ENCODE assay signal across 17 cellular contexts in genomic region chr3:108487439-108487838, GRCh38. TPM values are rescaled to one million over a fixed set of nuclear protein-coding genes. Genes with fewer than 3 reads are reported as not detected.
"Had no signal": no experiment of that assay in that cellular context is flagged by ENCODE, and none has a peak within 500 bp of the region (broad histone marks: within the 10 kb centered on the region; RNA-seq: fewer than 3 reads in every experiment).

No MANE protein-coding gene starts in this region.

- H3K27ac Mint-ChIP-seq: activated naive CD8-positive, alpha-beta T cell treated with anti-CD3 and anti-CD28 coated beads, Interleukin-2, amount 50 U/mL, for 24 hours; activated T-helper 17 cell treated with anti-CD3 and anti-CD28 coated beads, Interleukin-2, amount 50 U/mL, for 72 hours; progenitor cell of endocrine pancreas; stimulated activated naive CD8-positive, alpha-beta T cell treated with anti-CD3 and anti-CD28 coated beads, Interleukin-15, amount 100 ng/mL, for 72 hours had no signal

- H3K4me3 ChIP-seq: ascending aorta, colonic mucosa, esophagus muscularis mucosa, mucosa of descending colon, upper lobe of right lung had no signal

- H3K27ac ChIP-seq: ascending aorta, colonic mucosa, esophagus muscularis mucosa, upper lobe of right lung, VCaP had no signal

- H3K36me3 ChIP-seq: ascending aorta, colonic mucosa, esophagus muscularis mucosa, right atrium auricular region, upper lobe of right lung had no signal

- H3K27me3 ChIP-seq: ascending aorta, colonic mucosa, esophagus muscularis mucosa, right atrium auricular region, upper lobe of right lung had no signal

- H3K36me3 Mint-ChIP-seq: naive thymus-derived CD8-positive, alpha-beta T cell had no signal

- H3K4me3 Mint-ChIP-seq: activated naive CD8-positive, alpha-beta T cell treated with anti-CD3 and anti-CD28 coated beads, Interleukin-2, amount 50 U/mL, for 24 hours; activated T-helper 17 cell treated with anti-CD3 and anti-CD28 coated beads, Interleukin-2, amount 50 U/mL, for 72 hours; naive thymus-derived CD8-positive, alpha-beta T cell; stimulated activated naive CD8-positive, alpha-beta T cell treated with anti-CD3 and anti-CD28 coated beads, Interleukin-15, amount 100 ng/mL, for 72 hours had no signal

- H3K27me3 Mint-ChIP-seq: activated naive CD8-positive, alpha-beta T cell treated with anti-CD3 and anti-CD28 coated beads, Interleukin-2, amount 50 U/mL, for 24 hours; activated T-helper 17 cell treated with anti-CD3 and anti-CD28 coated beads, Interleukin-2, amount 50 U/mL, for 72 hours; progenitor cell of endocrine pancreas; stimulated activated naive CD8-positive, alpha-beta T cell treated with anti-CD3 and anti-CD28 coated beads, Interleukin-15, amount 100 ng/mL, for 72 hours had no signal

- H3K4me1 ChIP-seq: ascending aorta, colonic mucosa, right atrium auricular region, upper lobe of right lung had no signal

- H3K9me3 Mint-ChIP-seq: activated naive CD8-positive, alpha-beta T cell treated with anti-CD3 and anti-CD28 coated beads, Interleukin-2, amount 50 U/mL, for 24 hours; activated T-helper 17 cell treated with anti-CD3 and anti-CD28 coated beads, Interleukin-2, amount 50 U/mL, for 72 hours; naive thymus-derived CD8-positive, alpha-beta T cell; stimulated activated naive CD8-positive, alpha-beta T cell treated with anti-CD3 and anti-CD28 coated beads, Interleukin-15, amount 100 ng/mL, for 72 hours had no signal

- H3K9me3 ChIP-seq: ascending aorta, colonic mucosa, esophagus muscularis mucosa, mucosa of descending colon, right atrium auricular region, upper lobe of right lung had no signal

- ATAC-seq: activated naive CD8-positive, alpha-beta T cell treated with anti-CD3 and anti-CD28 coated beads, Interleukin-2, amount 50 U/mL, for 24 hours; activated T-helper 17 cell treated with anti-CD3 and anti-CD28 coated beads, Interleukin-2, amount 50 U/mL, for 72 hours; left lobe of liver; mucosa of descending colon; naive thymus-derived CD8-positive, alpha-beta T cell; stimulated activated naive CD8-positive, alpha-beta T cell treated with anti-CD3 and anti-CD28 coated beads, Interleukin-15, amount 100 ng/mL, for 72 hours; upper lobe of right lung had no signal

- DNase-seq: activated CD4-positive, alpha-beta T cell treated with anti-CD3 and anti-CD28 coated beads, Interleukin-2, amount 50 U/mL, for 48 hours; activated naive CD4-positive, alpha-beta T cell treated with Interleukin-2 at 50 U/mL for 16 hours; activated naive CD8-positive, alpha-beta T cell treated with anti-CD3 and anti-CD28 coated beads, Interleukin-2, amount 50 U/mL, for 24 hours; colonic mucosa; effector CD4-positive, alpha-beta T cell; mucosa of descending colon; naive thymus-derived CD8-positive, alpha-beta T cell; occipital lobe; stimulated activated naive CD8-positive, alpha-beta T cell treated with anti-CD3 and anti-CD28 coated beads, Interleukin-15, amount 100 ng/mL, for 72 hours; upper lobe of right lung had no signal

- H3K4me1 Mint-ChIP-seq: activated T-helper 17 cell treated with anti-CD3 and anti-CD28 coated beads, Interleukin-2, amount 50 U/mL, for 72 hours; stimulated activated naive CD8-positive, alpha-beta T cell treated with anti-CD3 and anti-CD28 coated beads, Interleukin-15, amount 100 ng/mL, for 72 hours had no signal

RNA-seq across cellular contexts. Expression of gene MYH15, which starts 23.0 kb away (rescaled TPM):
- total RNA-seq: ascending aorta had no signal
- polyA plus RNA-seq: naive thymus-derived CD8-positive, alpha-beta T cell had no signal
